ENCODE assay signal across 1 cellular context in the genomic region with DNA sequence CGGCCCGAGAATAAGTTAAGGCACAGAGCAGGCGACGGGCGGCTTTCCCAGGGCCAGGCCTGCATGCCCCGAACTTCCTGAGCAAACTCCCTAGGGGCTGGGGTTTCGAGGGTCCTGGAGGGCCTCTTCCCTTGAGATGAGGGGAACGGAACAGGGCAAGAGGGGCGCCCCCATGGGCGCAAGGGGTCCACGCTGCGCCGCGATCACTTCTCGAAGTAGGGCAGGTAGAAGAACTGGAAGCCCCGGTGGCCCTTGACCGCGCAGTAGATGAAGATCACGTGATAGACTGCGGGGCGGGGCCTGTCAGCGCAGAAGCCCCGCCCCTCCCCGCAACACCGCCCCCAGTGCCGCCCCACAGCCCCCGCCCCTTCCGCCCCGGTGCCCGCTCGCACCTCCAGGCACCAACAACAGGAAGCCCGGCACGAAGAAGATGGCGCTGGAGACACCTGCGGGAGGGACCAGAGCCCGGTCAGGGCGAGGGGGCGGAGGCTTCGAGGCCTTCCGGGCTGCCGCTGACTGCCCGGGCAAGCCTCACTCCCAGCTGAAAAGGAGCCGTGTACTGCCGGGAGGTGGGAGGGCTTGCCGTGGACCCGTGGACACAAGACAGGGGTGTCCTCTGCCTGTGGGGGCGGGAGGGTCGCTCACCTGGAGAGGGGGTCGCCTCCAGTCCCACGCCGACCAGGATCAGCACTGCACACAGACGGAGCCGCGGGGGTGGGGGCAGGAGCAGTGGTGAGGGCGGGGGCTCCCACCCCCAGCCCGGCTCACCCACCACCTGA.
A peak's percentile ranks its signal among the peaks of the same experiment; 100 is the strongest.
TF ChIP-seq lines count a peak whose summit lies in the region.

No MANE protein-coding gene starts in this region.

TF ChIP-seq in HepG2, 621 proteins besides CTCF, POLR2A, EP300 and RAD21 (continued from another document and continues in another):
- TF ChIP-seq ZNF709 (CRISPR knock-in tag; IDR thresholded peaks at IDR 0.05) (0 out of 2 replicates have a peak, but pooled peaks have one; percentile 42), MTA3 (CRISPR knock-in tag; IDR thresholded peaks at IDR 0.05) (no peak), ZNF496 (CRISPR knock-in tag; IDR thresholded peaks at IDR 0.05; ENCODE audit: insufficient replicate concordance) (no peak), ZNF121 (CRISPR knock-in tag; IDR thresholded peaks at IDR 0.05) (no peak), GTF2F1 (IDR thresholded peaks at IDR 0.05; ENCODE audit: low read length) (0 out of 2 replicates have a peak, but pooled peaks have one; percentile 54), ZNF17 (CRISPR knock-in tag; IDR thresholded peaks at IDR 0.05) (no peak), PHB2 (IDR thresholded peaks at IDR 0.05; ENCODE audit: partially characterized antibody) (no peak), ETV6 (CRISPR knock-in tag; conservative IDR thresholded peaks at IDR 0.05) (no peak), SMARCE1 (IDR thresholded peaks at IDR 0.05; ENCODE audit: borderline replicate concordance) (no peak), MBNL3 (CRISPR knock-in tag; conservative IDR thresholded peaks at IDR 0.05) (no peak), NFE2 (CRISPR knock-in tag; IDR thresholded peaks at IDR 0.05) (no peak), UBTF (CRISPR knock-in tag; IDR thresholded peaks at IDR 0.05) (peak; percentile 39; the same call in 1 of the 2 replicates), HNRNPK (IDR thresholded peaks at IDR 0.05; ENCODE audit: low read depth, low read length, poor library complexity, severe bottlenecking) (no peak), ZNF841 (CRISPR knock-in tag; IDR thresholded peaks at IDR 0.05; ENCODE audit: borderline replicate concordance) (no peak), ZKSCAN5 (CRISPR knock-in tag; IDR thresholded peaks at IDR 0.05) (no peak), ZFP36L1 (CRISPR knock-in tag; IDR thresholded peaks at IDR 0.05) (no peak), SMC3 (IDR thresholded peaks at IDR 0.05; ENCODE audit: low read length) (no peak), ZBTB3 (CRISPR knock-in tag; IDR thresholded peaks at IDR 0.05; ENCODE audit: borderline replicate concordance, low read depth) (no peak), ARNT (IDR thresholded peaks at IDR 0.05) (no peak), JARID2 (CRISPR knock-in tag; IDR thresholded peaks at IDR 0.05; ENCODE audit: insufficient replicate concordance) (no peak), ZNF816 (CRISPR knock-in tag; IDR thresholded peaks at IDR 0.05; ENCODE audit: borderline replicate concordance) (no peak), MED8 (CRISPR knock-in tag; IDR thresholded peaks at IDR 0.05; ENCODE audit: insufficient replicate concordance) (no peak), ZKSCAN1 (IDR thresholded peaks at IDR 0.05; ENCODE audit: low read length) (no peak), HOXA3 (CRISPR knock-in tag; IDR thresholded peaks at IDR 0.05) (0 out of 2 replicates have a peak, but pooled peaks have one; percentile 42), ZNF274 (CRISPR knock-in tag; IDR thresholded peaks at IDR 0.05) (peak; percentile 38; the same call in 1 of the 2 replicates), NR2F2 (IDR thresholded peaks at IDR 0.05; ENCODE audit: borderline replicate concordance, low read depth) (peak; percentile 33; the same call in 1 of the 2 replicates), FOXO1 (CRISPR knock-in tag; IDR thresholded peaks at IDR 0.05) (peak; percentile 31; the same call in 1 of the 2 replicates), TBL1XR1 (IDR thresholded peaks at IDR 0.05; ENCODE audit: borderline replicate concordance, low read length, partially characterized antibody) (no peak), GMEB1 (CRISPR knock-in tag; IDR thresholded peaks at IDR 0.05; ENCODE audit: borderline replicate concordance) (no peak), ZNF44 (CRISPR knock-in tag; IDR thresholded peaks at IDR 0.05) (0 out of 2 replicates have a peak, but pooled peaks have one; percentile 66), CC2D1A (CRISPR knock-in tag; IDR thresholded peaks at IDR 0.05) (0 out of 2 replicates have a peak, but pooled peaks have one; percentile 13), ZFP37 (CRISPR knock-in tag; IDR thresholded peaks at IDR 0.05; ENCODE audit: borderline replicate concordance) (0 out of 2 replicates have a peak, but pooled peaks have one; percentile 12), PHF5A (CRISPR knock-in tag; IDR thresholded peaks at IDR 0.05; ENCODE audit: low read depth, unreplicated experiment) (no peak), GABPB1 (CRISPR knock-in tag; IDR thresholded peaks at IDR 0.05) (peak; percentile 87), PITX1 (CRISPR knock-in tag; IDR thresholded peaks at IDR 0.05) (peak; percentile 38; the same call in 1 of the 2 replicates), MED1 (CRISPR knock-in tag; IDR thresholded peaks at IDR 0.05) (no peak; the same call in 1 of the 2 replicates), KMT2A (CRISPR knock-in tag; IDR thresholded peaks at IDR 0.05) (peak; percentile 57; the same call in 1 of the 2 replicates), ZNF18 (CRISPR knock-in tag; IDR thresholded peaks at IDR 0.05; ENCODE audit: insufficient replicate concordance) (no peak), ZBTB7A (CRISPR knock-in tag; IDR thresholded peaks at IDR 0.05) (no peak)
- TF ChIP-seq, protein P1, sequence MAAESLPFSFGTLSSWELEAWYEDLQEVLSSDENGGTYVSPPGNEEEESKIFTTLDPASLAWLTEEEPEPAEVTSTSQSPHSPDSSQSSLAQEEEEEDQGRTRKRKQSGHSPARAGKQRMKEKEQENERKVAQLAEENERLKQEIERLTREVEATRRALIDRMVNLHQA (CRISPR knock-in tag; IDR thresholded peaks at IDR 0.05): no peak
- TF ChIP-seq, protein P2, sequence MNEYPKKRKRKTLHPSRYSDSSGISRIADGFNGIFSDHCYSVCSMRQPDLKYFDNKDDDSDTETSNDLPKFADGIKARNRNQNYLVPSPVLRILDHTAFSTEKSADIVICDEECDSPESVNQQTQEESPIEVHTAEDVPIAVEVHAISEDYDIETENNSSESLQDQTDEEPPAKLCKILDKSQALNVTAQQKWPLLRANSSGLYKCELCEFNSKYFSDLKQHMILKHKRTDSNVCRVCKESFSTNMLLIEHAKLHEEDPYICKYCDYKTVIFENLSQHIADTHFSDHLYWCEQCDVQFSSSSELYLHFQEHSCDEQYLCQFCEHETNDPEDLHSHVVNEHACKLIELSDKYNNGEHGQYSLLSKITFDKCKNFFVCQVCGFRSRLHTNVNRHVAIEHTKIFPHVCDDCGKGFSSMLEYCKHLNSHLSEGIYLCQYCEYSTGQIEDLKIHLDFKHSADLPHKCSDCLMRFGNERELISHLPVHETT (CRISPR knock-in tag; conservative IDR thresholded peaks at IDR 0.05): no peak; the same call in 1 of the 2 replicates
- TF ChIP-seq, protein P3, sequence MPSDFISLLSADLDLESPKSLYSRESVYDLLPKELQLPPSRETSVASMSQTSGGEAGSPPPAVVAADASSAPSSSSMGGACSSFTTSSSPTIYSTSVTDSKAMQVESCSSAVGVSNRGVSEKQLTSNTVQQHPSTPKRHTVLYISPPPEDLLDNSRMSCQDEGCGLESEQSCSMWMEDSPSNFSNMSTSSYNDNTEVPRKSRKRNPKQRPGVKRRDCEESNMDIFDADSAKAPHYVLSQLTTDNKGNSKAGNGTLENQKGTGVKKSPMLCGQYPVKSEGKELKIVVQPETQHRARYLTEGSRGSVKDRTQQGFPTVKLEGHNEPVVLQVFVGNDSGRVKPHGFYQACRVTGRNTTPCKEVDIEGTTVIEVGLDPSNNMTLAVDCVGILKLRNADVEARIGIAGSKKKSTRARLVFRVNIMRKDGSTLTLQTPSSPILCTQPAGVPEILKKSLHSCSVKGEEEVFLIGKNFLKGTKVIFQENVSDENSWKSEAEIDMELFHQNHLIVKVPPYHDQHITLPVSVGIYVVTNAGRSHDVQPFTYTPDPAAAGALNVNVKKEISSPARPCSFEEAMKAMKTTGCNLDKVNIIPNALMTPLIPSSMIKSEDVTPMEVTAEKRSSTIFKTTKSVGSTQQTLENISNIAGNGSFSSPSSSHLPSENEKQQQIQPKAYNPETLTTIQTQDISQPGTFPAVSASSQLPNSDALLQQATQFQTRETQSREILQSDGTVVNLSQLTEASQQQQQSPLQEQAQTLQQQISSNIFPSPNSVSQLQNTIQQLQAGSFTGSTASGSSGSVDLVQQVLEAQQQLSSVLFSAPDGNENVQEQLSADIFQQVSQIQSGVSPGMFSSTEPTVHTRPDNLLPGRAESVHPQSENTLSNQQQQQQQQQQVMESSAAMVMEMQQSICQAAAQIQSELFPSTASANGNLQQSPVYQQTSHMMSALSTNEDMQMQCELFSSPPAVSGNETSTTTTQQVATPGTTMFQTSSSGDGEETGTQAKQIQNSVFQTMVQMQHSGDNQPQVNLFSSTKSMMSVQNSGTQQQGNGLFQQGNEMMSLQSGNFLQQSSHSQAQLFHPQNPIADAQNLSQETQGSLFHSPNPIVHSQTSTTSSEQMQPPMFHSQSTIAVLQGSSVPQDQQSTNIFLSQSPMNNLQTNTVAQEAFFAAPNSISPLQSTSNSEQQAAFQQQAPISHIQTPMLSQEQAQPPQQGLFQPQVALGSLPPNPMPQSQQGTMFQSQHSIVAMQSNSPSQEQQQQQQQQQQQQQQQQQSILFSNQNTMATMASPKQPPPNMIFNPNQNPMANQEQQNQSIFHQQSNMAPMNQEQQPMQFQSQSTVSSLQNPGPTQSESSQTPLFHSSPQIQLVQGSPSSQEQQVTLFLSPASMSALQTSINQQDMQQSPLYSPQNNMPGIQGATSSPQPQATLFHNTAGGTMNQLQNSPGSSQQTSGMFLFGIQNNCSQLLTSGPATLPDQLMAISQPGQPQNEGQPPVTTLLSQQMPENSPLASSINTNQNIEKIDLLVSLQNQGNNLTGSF (CRISPR knock-in tag; IDR thresholded peaks at IDR 0.05): 0 out of 2 replicates have a peak, but pooled peaks have one; percentile 18
- TF ChIP-seq, protein P4, sequence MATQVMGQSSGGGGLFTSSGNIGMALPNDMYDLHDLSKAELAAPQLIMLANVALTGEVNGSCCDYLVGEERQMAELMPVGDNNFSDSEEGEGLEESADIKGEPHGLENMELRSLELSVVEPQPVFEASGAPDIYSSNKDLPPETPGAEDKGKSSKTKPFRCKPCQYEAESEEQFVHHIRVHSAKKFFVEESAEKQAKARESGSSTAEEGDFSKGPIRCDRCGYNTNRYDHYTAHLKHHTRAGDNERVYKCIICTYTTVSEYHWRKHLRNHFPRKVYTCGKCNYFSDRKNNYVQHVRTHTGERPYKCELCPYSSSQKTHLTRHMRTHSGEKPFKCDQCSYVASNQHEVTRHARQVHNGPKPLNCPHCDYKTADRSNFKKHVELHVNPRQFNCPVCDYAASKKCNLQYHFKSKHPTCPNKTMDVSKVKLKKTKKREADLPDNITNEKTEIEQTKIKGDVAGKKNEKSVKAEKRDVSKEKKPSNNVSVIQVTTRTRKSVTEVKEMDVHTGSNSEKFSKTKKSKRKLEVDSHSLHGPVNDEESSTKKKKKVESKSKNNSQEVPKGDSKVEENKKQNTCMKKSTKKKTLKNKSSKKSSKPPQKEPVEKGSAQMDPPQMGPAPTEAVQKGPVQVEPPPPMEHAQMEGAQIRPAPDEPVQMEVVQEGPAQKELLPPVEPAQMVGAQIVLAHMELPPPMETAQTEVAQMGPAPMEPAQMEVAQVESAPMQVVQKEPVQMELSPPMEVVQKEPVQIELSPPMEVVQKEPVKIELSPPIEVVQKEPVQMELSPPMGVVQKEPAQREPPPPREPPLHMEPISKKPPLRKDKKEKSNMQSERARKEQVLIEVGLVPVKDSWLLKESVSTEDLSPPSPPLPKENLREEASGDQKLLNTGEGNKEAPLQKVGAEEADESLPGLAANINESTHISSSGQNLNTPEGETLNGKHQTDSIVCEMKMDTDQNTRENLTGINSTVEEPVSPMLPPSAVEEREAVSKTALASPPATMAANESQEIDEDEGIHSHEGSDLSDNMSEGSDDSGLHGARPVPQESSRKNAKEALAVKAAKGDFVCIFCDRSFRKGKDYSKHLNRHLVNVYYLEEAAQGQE (IDR thresholded peaks at IDR 0.05; ENCODE audit: borderline replicate concordance in 1 of 2, low read depth in 1 of 2, low read length in 2 of 2): no peak
- TF ChIP-seq, protein P5, sequence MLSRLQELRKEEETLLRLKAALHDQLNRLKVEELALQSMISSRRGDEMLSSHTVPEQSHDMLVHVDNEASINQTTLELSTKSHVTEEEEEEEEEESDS (CRISPR knock-in tag; IDR thresholded peaks at IDR 0.05; ENCODE audit: borderline replicate concordance): no peak
